Comparison of ENCODE assay signal across 14 cellular contexts in genomic region chr16:57606847-57607501, GRCh38. TPM values are rescaled to one million over a fixed set of nuclear protein-coding genes. Genes with fewer than 3 reads are reported as not detected.
DNase-seq lines count a peak whose midpoint lies in the region; ATAC-seq, FAIRE-seq and TF ChIP-seq lines count a peak whose summit lies in the region.
"Had no signal": no experiment of that assay in that cellular context is flagged by ENCODE, and none has a peak within 500 bp of the region (broad histone marks: within the 10 kb centered on the region; RNA-seq: fewer than 3 reads in every experiment).

No MANE protein-coding gene starts in this region.

- no peaks in the 10 kb centered on the region for H3K9me3 Mint-ChIP-seq in activated CD8-positive, alpha-beta T cell treated with anti-CD3 and anti-CD28 coated beads for 36 hours
- H3K9me3 Mint-ChIP-seq in activated CD8-positive, alpha-beta T cell treated with anti-CD3 and anti-CD28 coated beads, Interleukin-2, amount 10 ng/mL, durations not matched to agents 7 days and 5 days (ENCODE audit: insufficient read depth): no peaks in the 10 kb centered on the region
- no peaks in the 10 kb centered on the region for H3K9me3 Mint-ChIP-seq in immature natural killer cell
- H3K9me3 Mint-ChIP-seq: dendritic cell treated with granulocyte-macrophage colony-stimulating factor and Interleukin-4, amounts not matched to agents 40 ng/mL and 50 ng/mL, for 4 days had no signal

- intact Hi-C loops in activated CD8-positive, alpha-beta T cell treated with anti-CD3 and anti-CD28 coated beads for 36 hours (cut with micrococcal nuclease): loop anchor here (10.0 kb wide), 1 partner anchor 128 kb away; the partner anchor contains the start of gene KATNB1

- peak overlapping the region in 1 of 2 donors; percentile 47 for H3K27ac ChIP-seq in small intestine (ENCODE audit: low read depth in 1 of 2, low read length in 1 of 2)
- H3K27ac ChIP-seq: left ventricle myocardium inferior, thoracic aorta had no signal

- H3K4me1 ChIP-seq in small intestine (ENCODE audit: control insufficient read depth in 2 of 2, insufficient read depth in 1 of 2, low read depth in 1 of 2, low read length in 1 of 2): peaks cover 0 to 1% of the 10 kb centered on the region in 2 donors

- no peak for ATAC-seq in activated CD8-positive, alpha-beta T cell treated with anti-CD3 and anti-CD28 coated beads for 36 hours
- ATAC-seq in activated CD8-positive, alpha-beta T cell treated with anti-CD3 and anti-CD28 coated beads, Interleukin-2, amount 10 ng/mL, durations not matched to agents 7 days and 5 days: no peak
- ATAC-seq: Right ventricle myocardium inferior had no signal

- H3K36me3 ChIP-seq in small intestine (ENCODE audit: control insufficient read depth in 2 of 2, insufficient read depth in 2 of 2, low read length in 2 of 2): no peaks in the 10 kb centered on the region
- H3K36me3 ChIP-seq: left ventricle myocardium inferior, thoracic aorta had no signal

- no peak for TF ChIP-seq CTCF in activated CD8-positive, alpha-beta T cell treated with anti-CD3 and anti-CD28 coated beads for 36 hours (IDR thresholded peaks at IDR 0.05)
- TF ChIP-seq CTCF in GM13977 (IDR thresholded peaks at IDR 0.05; ENCODE audit: extremely low read depth, insufficient read depth, missing control alignments): no peak

- H3K27ac Mint-ChIP-seq in activated CD8-positive, alpha-beta T cell treated with anti-CD3 and anti-CD28 coated beads for 36 hours: peak overlapping the region; percentile 20
- no peak overlapping the region for H3K27ac Mint-ChIP-seq in activated CD8-positive, alpha-beta T cell treated with anti-CD3 and anti-CD28 coated beads, Interleukin-2, amount 10 ng/mL, durations not matched to agents 7 days and 5 days
- peak overlapping the region; percentile 71 to 99 (median 86) for H3K27ac Mint-ChIP-seq in immature natural killer cell
- H3K27ac Mint-ChIP-seq: dendritic cell treated with granulocyte-macrophage colony-stimulating factor and Interleukin-4, amounts not matched to agents 40 ng/mL and 50 ng/mL, for 4 days had no signal

- 14 to 51% (median 37%) methylated on average over 11 of the region's 11 CpGs for WGBS in small intestine, 3 donors

- FAIRE-seq in small intestine (lab: Jason Lieb, UNC): no peak

- H3K9me3 ChIP-seq in small intestine (ENCODE audit: control insufficient read depth, low read depth): no peaks in the 10 kb centered on the region
- H3K9me3 ChIP-seq: left ventricle myocardium inferior, thoracic aorta had no signal

- no peak overlapping the region for H3K4me3 Mint-ChIP-seq in activated CD8-positive, alpha-beta T cell treated with anti-CD3 and anti-CD28 coated beads for 36 hours
- no peak overlapping the region for H3K4me3 Mint-ChIP-seq in activated CD8-positive, alpha-beta T cell treated with anti-CD3 and anti-CD28 coated beads, Interleukin-2, amount 10 ng/mL, durations not matched to agents 7 days and 5 days
- H3K4me3 Mint-ChIP-seq in immature natural killer cell: peak overlapping the region; percentile 35 to 87 (median 48)
- H3K4me3 Mint-ChIP-seq: dendritic cell treated with granulocyte-macrophage colony-stimulating factor and Interleukin-4, amounts not matched to agents 40 ng/mL and 50 ng/mL, for 4 days had no signal

- CTCF ChIA-PET in activated CD8-positive, alpha-beta T cell treated with anti-CD3 and anti-CD28 coated beads for 36 hours (lab: Charles Lee): interaction anchor here (1.1 to 5.9 kb wide), 4 partner anchors 16 to 41 kb away, joined by 3 to 74 read pairs (median 23); no protein-coding TSS in a partner anchor
- CTCF ChIA-PET in activated CD8-positive, alpha-beta T cell treated with anti-CD3 and anti-CD28 coated beads, Interleukin-2, amount 10 ng/mL, durations not matched to agents 7 days and 5 days (lab: Charles Lee): interaction anchor here (1.4 to 7.7 kb wide), 4 partner anchors 15 to 41 kb away, joined by 4 to 134 read pairs (median 86); no protein-coding TSS in a partner anchor

- peak; percentile 1 for DNase-seq in activated CD8-positive, alpha-beta T cell treated with anti-CD3 and anti-CD28 coated beads for 36 hours
- no peak for DNase-seq in activated CD8-positive, alpha-beta T cell treated with anti-CD3 and anti-CD28 coated beads, Interleukin-2, amount 10 ng/mL, durations not matched to agents 7 days and 5 days
- DNase-seq in NCI-H510A (lab: John Stamatoyannopoulos, UW) (peak; percentile 45), immature natural killer cell (no peak), small intestine (peak; percentile 75), T-helper 1 cell (no peak), GM13977 (ENCODE audit: low spot score) (no peak), inferior parietal cortex (ENCODE audit: extremely low spot score) (no peak)
- DNase-seq: foreskin melanocyte, left ventricle myocardium inferior, NCI-H2171 had no signal

- no peaks in the 10 kb centered on the region for H3K27me3 ChIP-seq in small intestine (ENCODE audit: control insufficient read depth in 2 of 2, insufficient read depth in 2 of 2, low read length in 2 of 2)

- H3K4me3 ChIP-seq in small intestine (ENCODE audit: low read depth in 1 of 2, low read length in 2 of 2): no peak overlapping the region
- H3K4me3 ChIP-seq: left ventricle myocardium inferior, thoracic aorta had no signal

- no peaks in the 10 kb centered on the region for H3K27me3 Mint-ChIP-seq in activated CD8-positive, alpha-beta T cell treated with anti-CD3 and anti-CD28 coated beads for 36 hours
- H3K27me3 Mint-ChIP-seq in activated CD8-positive, alpha-beta T cell treated with anti-CD3 and anti-CD28 coated beads, Interleukin-2, amount 10 ng/mL, durations not matched to agents 7 days and 5 days (ENCODE audit: low read depth): no peaks in the 10 kb centered on the region
- H3K27me3 Mint-ChIP-seq in immature natural killer cell (ENCODE audit: low read depth in 3 of 3): peaks cover 0 to 23% (median 14%) of the 10 kb centered on the region in 3 donors

- in situ Hi-C loops in GM13977 (cut with MboI; ENCODE audit: low pct_unique_long_range_greater_than_20kb, low sequenced_read_pairs, unreplicated experiment): no loop called here

- POLR2A ChIA-PET in activated CD8-positive, alpha-beta T cell treated with anti-CD3 and anti-CD28 coated beads for 36 hours (lab: Charles Lee): interaction anchor here (1.0 to 6.6 kb wide), 3 partner anchors 15 to 40 kb away, joined by 3 to 68 read pairs (median 33); no protein-coding TSS in a partner anchor
- POLR2A ChIA-PET in activated CD8-positive, alpha-beta T cell treated with anti-CD3 and anti-CD28 coated beads, Interleukin-2, amount 10 ng/mL, durations not matched to agents 7 days and 5 days (lab: Charles Lee): no interaction called here

- peaks cover 68% of the 10 kb centered on the region for H3K4me1 Mint-ChIP-seq in activated CD8-positive, alpha-beta T cell treated with anti-CD3 and anti-CD28 coated beads for 36 hours (ENCODE audit: low read depth)
- peaks cover 86% of the 10 kb centered on the region for H3K4me1 Mint-ChIP-seq in activated CD8-positive, alpha-beta T cell treated with anti-CD3 and anti-CD28 coated beads, Interleukin-2, amount 10 ng/mL, durations not matched to agents 7 days and 5 days (ENCODE audit: low read depth)
- peaks cover 90 to 92% of the 10 kb centered on the region in 2 donors for H3K4me1 Mint-ChIP-seq in immature natural killer cell

- no peaks in the 10 kb centered on the region for H3K36me3 Mint-ChIP-seq in activated CD8-positive, alpha-beta T cell treated with anti-CD3 and anti-CD28 coated beads for 36 hours (ENCODE audit: low read depth)
- H3K36me3 Mint-ChIP-seq in activated CD8-positive, alpha-beta T cell treated with anti-CD3 and anti-CD28 coated beads, Interleukin-2, amount 10 ng/mL, durations not matched to agents 7 days and 5 days (ENCODE audit: low read depth): peaks cover 14% of the 10 kb centered on the region
- peaks cover 8 to 21% (median 13%) of the 10 kb centered on the region in 3 donors for H3K36me3 Mint-ChIP-seq in immature natural killer cell

RNA-seq across cellular contexts. Expression of gene ADGRG1, which starts 21.5 kb away (rescaled TPM):
- 1 to 10 TPM; 4.9 to 8.5 TPM for total RNA-seq in activated CD8-positive, alpha-beta T cell treated with anti-CD3 and anti-CD28 coated beads for 36 hours
- total RNA-seq in activated CD8-positive, alpha-beta T cell treated with anti-CD3 and anti-CD28 coated beads, Interleukin-2, amount 10 ng/mL, durations not matched to agents 7 days and 5 days: 1 to 10 TPM; 3.3 to 3.7 TPM
- polyA plus RNA-seq in immature natural killer cell (100 to 1,000 TPM; 218 to 784 (median 395) TPM), small intestine (10 to 100 TPM in 1 of 3 donors, 1 to 10 TPM in 2; 4.1 to 47.8 (median 4.2) TPM)

Comparison
In these comparisons a context has a peak if more than half of its experiments do, and no peak if none do; other contexts are left out.
1. DNase-seq: peak in activated CD8-positive, alpha-beta T cell treated with anti-CD3 and anti-CD28 coated beads for 36 hours (single experiment), NCI-H510A (single experiment) and small intestine (single experiment); none in activated CD8-positive, alpha-beta T cell treated with anti-CD3 and anti-CD28 coated beads, Interleukin-2, amount 10 ng/mL, durations not matched to agents 7 days and 5 days (single experiment), immature natural killer cell (0 of 3), T-helper 1 cell (0 of 5), GM13977 (single experiment) and inferior parietal cortex (single experiment).
2. H3K4me3 Mint-ChIP-seq: peak in immature natural killer cell (5 of 5); none in activated CD8-positive, alpha-beta T cell treated with anti-CD3 and anti-CD28 coated beads for 36 hours (single experiment) and activated CD8-positive, alpha-beta T cell treated with anti-CD3 and anti-CD28 coated beads, Interleukin-2, amount 10 ng/mL, durations not matched to agents 7 days and 5 days (single experiment).